In the genomic region with DNA sequence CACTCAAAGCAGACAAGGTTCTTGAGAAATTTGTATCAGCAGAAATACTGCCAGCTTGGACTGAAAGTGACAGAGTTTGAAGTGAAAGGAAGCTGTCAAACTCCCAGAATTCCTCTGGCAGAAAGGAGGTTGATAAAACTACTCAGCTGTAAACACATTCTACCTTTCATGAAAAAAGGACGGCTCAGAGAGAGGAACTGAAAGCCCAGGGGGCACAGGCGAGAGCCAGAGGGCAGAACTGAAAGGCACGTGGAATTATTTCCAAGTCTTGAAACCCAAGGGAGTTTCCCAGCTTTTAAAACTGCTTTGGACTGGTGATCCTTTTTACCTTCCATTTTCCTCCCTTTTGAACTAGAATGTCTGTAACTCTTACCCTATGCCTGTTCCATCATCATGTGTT, we compare ENCODE assay signal across 9 cellular contexts. TPM values are rescaled to one million over a fixed set of nuclear protein-coding genes. Genes with fewer than 3 reads are reported as not detected.
DNase-seq lines count a peak whose midpoint lies in the region; ATAC-seq, FAIRE-seq and TF ChIP-seq lines count a peak whose summit lies in the region.
"Had no signal": no experiment of that assay in that cellular context is flagged by ENCODE, and none has a peak within 500 bp of the region (broad histone marks: within the 10 kb centered on the region; RNA-seq: fewer than 3 reads in every experiment).

No MANE protein-coding gene starts in this region.

- H3K4me1 ChIP-seq in K562 (replicated peaks in 1 of 2; ENCODE audit: control insufficient read depth in 2 of 2, insufficient read depth in 2 of 2, low read length in 2 of 2) (no peaks in the 10 kb centered on the region), spleen (peaks cover 0 to 18% (median 12%) of the 10 kb centered on the region in 6 donors)

- no TSS peak for BruUV-seq in K562 (replicated peaks; lab: Mats Ljungman, UMichigan)

- intact Hi-C loops in K562 (cut with micrococcal nuclease) (no loop called here), spleen (cut with DNase I; ENCODE audit: low total_unique reads) (no loop called here)

- H3K9ac ChIP-seq in K562 (ENCODE audit: insufficient read depth in 1 of 2, low read depth in 2 of 2, low read length in 2 of 2) = no peak overlapping the region

- peak overlapping the region; percentile 45 for H3K4me3 Mint-ChIP-seq in T-helper 2 cell treated with Interferon-gamma antibody and Interleukin-4, amounts not matched to agents 5 μg/mL and 100 μg/mL, for 36 hours

- no peak for TF ChIP-seq POLR2A in K562 (conservative IDR thresholded peaks at IDR 0.05)
- TF ChIP-seq POLR2A in spleen (IDR thresholded peaks at IDR 0.05) = no peak

- no peak for DNase-seq in T-helper 2 cell treated with Interferon-gamma antibody and Interleukin-4, amounts not matched to agents 5 μg/mL and 100 μg/mL, for 36 hours (ENCODE audit: low spot score)
- DNase-seq in T-helper 2 cell (no peak), K562 (ENCODE audit: extremely low read depth in 1 of 4, low spot score in 3 of 4) (no peak), spleen (no peak), cerebellar nuclear complex (lab: John Stamatoyannopoulos, UW) (no peak), midbrain (lab: John Stamatoyannopoulos, UW) (no peak)

- H3K4me3 ChIP-seq in K562 (no peak overlapping the region), spleen (peak overlapping the region in 1 of 8 donors; percentile 7)

- FAIRE-seq in K562 (lab: Jason Lieb, UNC) = no peak

- H3K9me3 ChIP-seq in K562 (replicated peaks; ENCODE audit: control insufficient read depth, insufficient read depth, low read depth, low read length) (no peaks in the 10 kb centered on the region), spleen (peaks cover 0 to 10% (median 0%) of the 10 kb centered on the region in 8 donors)

- ATAC-seq in HG02852 (IDR thresholded peaks at IDR 0.05; ENCODE audit: unreplicated experiment) (peak; percentile 52), K562 (no peak), HG03520 (IDR thresholded peaks at IDR 0.05; ENCODE audit: unreplicated experiment) (no peak)
- ATAC-seq: Panc1 had no signal

- peak overlapping the region; percentile 38; the same call in 1 of the 2 replicates for H2AFZ ChIP-seq in K562 (ENCODE audit: low read depth, low read length)

- peak overlapping the region; percentile 2; the same call in 1 of the 2 replicates for H3K4me2 ChIP-seq in K562 (ENCODE audit: insufficient read depth, low read length)

- no peak overlapping the region for H3K27ac Mint-ChIP-seq in T-helper 2 cell treated with Interferon-gamma antibody and Interleukin-4, amounts not matched to agents 5 μg/mL and 100 μg/mL, for 36 hours

- H3K27me3 Mint-ChIP-seq in T-helper 2 cell treated with Interferon-gamma antibody and Interleukin-4, amounts not matched to agents 5 μg/mL and 100 μg/mL, for 36 hours (ENCODE audit: low read depth) = no peaks in the 10 kb centered on the region

- TF ChIP-seq EP300 in K562 (IDR thresholded peaks at IDR 0.05; ENCODE audit: low read length) = no peak

- no peaks in the 10 kb centered on the region for H3K9me1 ChIP-seq in K562 (ENCODE audit: control insufficient read depth, insufficient read depth, low read length)

- H3K27ac ChIP-seq in K562 (ENCODE audit: extremely low read depth, low read depth, low read length) = no peak overlapping the region
- H3K27ac ChIP-seq in spleen = peak overlapping the region in 6 of 8 donors; percentile 21 to 66 (median 52)

- H3K36me3 Mint-ChIP-seq in T-helper 2 cell treated with Interferon-gamma antibody and Interleukin-4, amounts not matched to agents 5 μg/mL and 100 μg/mL, for 36 hours (ENCODE audit: low read depth) = peaks cover 2% of the 10 kb centered on the region

- no peak for TF ChIP-seq CTCF in K562 (IDR thresholded peaks at IDR 0.05 in 2 of 3, conservative IDR thresholded peaks at IDR 0.05 in 1 of 3; ENCODE audit: insufficient read depth in 2 of 3, low read depth in 1 of 3, low read length in 3 of 3)
- TF ChIP-seq CTCF in spleen (IDR thresholded peaks at IDR 0.05 in 8 of 11, conservative IDR thresholded peaks at IDR 0.05 in 3 of 11) = no peak

- TF ChIP-seq RAD21 in K562 (CRISPR knock-in tag; conservative IDR thresholded peaks at IDR 0.05 in 1 of 2, IDR thresholded peaks at IDR 0.05 in 1 of 2) = no peak

- POLR2A ChIA-PET in K562 (lab: Yijun Ruan, JAX) = interaction anchor here (1.0 to 1.6 kb wide), 2 partner anchors 11 to 15 kb away, joined by 3 to 4 read pairs; a partner anchor contains a TSS

- WGBS in K562 (ENCODE audit: insufficient coverage, low coverage, missing lambda C conversion rate) = 9% methylated on average over 3 of the region's 3 CpGs
- 10 to 40% (median 28%) methylated on average over 3 of the region's 3 CpGs for WGBS in spleen, 5 donors

- no peaks in the 10 kb centered on the region for H4K20me1 ChIP-seq in K562 (replicated peaks; ENCODE audit: control insufficient read depth, insufficient read depth, low read length)

- H3K79me2 ChIP-seq in K562 (ENCODE audit: control insufficient read depth, insufficient read depth, low read length) = no peaks in the 10 kb centered on the region

- CTCF ChIA-PET in K562 (lab: Yijun Ruan, JAX; ENCODE audit: low intra/inter-chr PET ratio) = no interaction called here

- H3K27me3 ChIP-seq in K562 (ENCODE audit: control insufficient read depth in 2 of 2, insufficient read depth in 2 of 2, low read length in 2 of 2) (no peaks in the 10 kb centered on the region; a peak in 2 of 5 replicates), spleen (replicated peaks in 1 of 7) (peaks cover 0 to 8% (median 0%) of the 10 kb centered on the region in 7 donors)

- H3K36me3 ChIP-seq in K562 (ENCODE audit: control insufficient read depth, insufficient read depth, low read length) (no peaks in the 10 kb centered on the region), spleen (no peaks in the 10 kb centered on the region)

- peaks cover 16% of the 10 kb centered on the region for H3K4me1 Mint-ChIP-seq in T-helper 2 cell treated with Interferon-gamma antibody and Interleukin-4, amounts not matched to agents 5 μg/mL and 100 μg/mL, for 36 hours (ENCODE audit: low read depth)

- in situ Hi-C loops in K562 (cut with MboI) = no loop called here

- H3K9me3 Mint-ChIP-seq in T-helper 2 cell treated with Interferon-gamma antibody and Interleukin-4, amounts not matched to agents 5 μg/mL and 100 μg/mL, for 36 hours = peaks cover 3% of the 10 kb centered on the region

TF ChIP-seq in K562, 482 proteins besides CTCF, POLR2A, EP300 and RAD21:
- no peak for TF ChIP-seq PURB (CRISPR knock-in tag; IDR thresholded peaks at IDR 0.05; ENCODE audit: low read depth)
- TF ChIP-seq, protein P1, sequence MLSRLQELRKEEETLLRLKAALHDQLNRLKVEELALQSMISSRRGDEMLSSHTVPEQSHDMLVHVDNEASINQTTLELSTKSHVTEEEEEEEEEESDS (CRISPR knock-in tag; IDR thresholded peaks at IDR 0.05) = no peak
TF ChIP-seq in K562: peak in this region for 0.

RNA-seq across cellular contexts. Expression of a gene that starts 14.5 kb away (rescaled TPM):
- total RNA-seq in K562 (2011; cell fraction: chromatin; rRNA removed; ENCODE audit: low replicate concordance) = 88.7 and 229 TPM in 2 replicates
- 26.5 and 33.0 TPM in 2 replicates for total RNA-seq in K562 (2011; cell fraction: nucleolus; rRNA removed)
- total RNA-seq in K562 (2011; cell fraction: nucleoplasm; rRNA removed) = 83.7 and 89.4 TPM in 2 replicates
- total RNA-seq in K562 (2014; rRNA removed) (11.5 and 19.1 TPM in 2 replicates), K562 (2014; rRNA removed; fragmentation: Illumina TruSeq; extraction: Trizol) (15.1 and 18.4 TPM in 2 replicates), K562 (2015; rRNA removed; fragmentation: Illumina TruSeq; extraction: Trizol) (18.4 and 18.7 TPM in 2 replicates), K562 (2021) (30.5 and 35.3 TPM in 2 replicates), spleen (10 to 100 TPM; 33.1 to 63.9 (median 55.2) TPM)
- polyA plus RNA-seq in K562 (2011; rRNA removed) (29.2 and 32.4 TPM in 2 replicates), K562 (2014; fragmentation: Illumina TruSeq; extraction: Trizol) (24.9 and 34.0 TPM in 2 replicates), K562 (2014; fragmentation: Nextera tagmentation; extraction: Ambion mirVana) (10 to 100 TPM in 1 of 2 experiments, 1 to 10 TPM in 1; 9.2 to 13.0 TPM), K562 (2014; rRNA removed) (22.5 and 29.9 TPM in 2 replicates), spleen (10 to 100 TPM in 1 of 3 donors, 1 to 10 TPM in 2; 6.9 to 10.8 (median 8.0) TPM)
- 19.5 and 22.7 TPM in 2 replicates for polyA plus RNA-seq in K562 (2011; cell fraction: cytosol; rRNA removed)
- 72.6 and 74.7 TPM in 2 replicates for polyA plus RNA-seq in K562 (2011; cell fraction: nucleus; rRNA removed)
- polyA plus RNA-seq in K562 (2012) = 18.0 and 18.2 TPM in 2 replicates
- 33.9 and 45.0 TPM in 2 replicates for polyA minus RNA-seq in K562 (2011; rRNA and poly(A)+ RNA removed)
- 14.0 and 28.5 TPM in 2 replicates for polyA minus RNA-seq in K562 (2011; cell fraction: cytosol; rRNA and poly(A)+ RNA removed)
- polyA minus RNA-seq in K562 (2011; cell fraction: nucleus; rRNA and poly(A)+ RNA removed) = 39.9 and 54.0 TPM in 2 replicates
